ENCODE assay signal across 23 cellular contexts in genomic region chr9:38229123-38229829, GRCh38.
DNase-seq lines count a peak whose midpoint lies in the region; ATAC-seq and TF ChIP-seq lines count a peak whose summit lies in the region.
"Had no signal": no experiment of that assay in that cellular context is flagged by ENCODE, and none has a peak within 500 bp of the region (broad histone marks: within the 10 kb centered on the region; RNA-seq: fewer than 3 reads in every experiment).

No MANE protein-coding gene starts in this region.

- peaks cover 25% of the 10 kb centered on the region for H3F3A ChIP-seq in PC-9 (ENCODE audit: insufficient read depth, low read depth)

- intact Hi-C loops in PC-9 (cut with micrococcal nuclease; ENCODE audit: unreplicated experiment) (no loop called here), esophagus muscularis mucosa (cut with DNase I) (no loop called here)

- H3K23ac ChIP-seq in trophoblast cell (ENCODE audit: low read length) = no peak overlapping the region

- no peak overlapping the region for H3K9ac ChIP-seq in trophoblast cell (ENCODE audit: low read length)

- H3K9me3 ChIP-seq in PC-9 (ENCODE audit: insufficient read depth, low read depth) (0 out of 2 replicates have a peak, but pooled peaks cover under 1% of the 10 kb centered on the region), esophagus muscularis mucosa (no peaks in the 10 kb centered on the region), trophoblast cell (ENCODE audit: insufficient read depth, low read depth, low read length) (no peaks in the 10 kb centered on the region)
- H3K9me3 ChIP-seq: ascending aorta, heart left ventricle, tibial nerve had no signal

- peak overlapping the region; percentile 29 for H4K8ac ChIP-seq in trophoblast cell (ENCODE audit: low read depth, low read length)

- H2BK12ac ChIP-seq in trophoblast cell (ENCODE audit: low read length) = peak overlapping the region; percentile 60

- DNase-seq in H7 = peak; percentile 42
- DNase-seq in PC-9 = no peak
- DNase-seq in esophagus muscularis mucosa (ENCODE audit: extremely low spot score) = peak; percentile 66
- peak in 1 of 2 donors; percentile 23 for DNase-seq in trophoblast cell
- DNase-seq in NCI-H1436 (lab: John Stamatoyannopoulos, UW) = no peak
- DNase-seq in T-cell = no peak
- DNase-seq: activated CD4-positive, alpha-beta T cell treated with anti-CD3 and anti-CD28 coated beads, Interleukin-2, amount 10 ng/mL, durations not matched to agents 24 days and 14 days; activated gamma-delta T cell treated with Interleukin-2 at 50 U/mL for 16 hours; activated naive CD8-positive, alpha-beta T cell treated with anti-CD3 and anti-CD28 coated beads, Interleukin-2, amount 10 ng/mL, durations not matched to agents 7 days and 5 days; activated T-cell treated with anti-CD3 and anti-CD28 coated beads, Interleukin-2, amount 50 U/mL, for 24 hours; cortex of kidney; GDM1; heart left ventricle; naive thymus-derived CD4-positive, alpha-beta T cell; NCI-H226; NCI-H774; RPMI8226 had no signal

- no peak overlapping the region for H2BK5ac ChIP-seq in trophoblast cell (ENCODE audit: low read depth, low read length, poor library complexity)

- TF ChIP-seq EP300 in esophagus muscularis mucosa (IDR thresholded peaks at IDR 0.05) = no peak

- H3K4me3 ChIP-seq in H7 (ENCODE audit: insufficient read depth, low read depth, low read length) (no peak overlapping the region), PC-9 (no peak overlapping the region), esophagus muscularis mucosa (no peak overlapping the region), trophoblast cell (ENCODE audit: low read depth, low read length) (no peak overlapping the region)
- H3K4me3 ChIP-seq: ascending aorta, heart left ventricle, tibial nerve had no signal

- peak overlapping the region; percentile 38 for H4K91ac ChIP-seq in trophoblast cell (ENCODE audit: low read depth, low read length)

- H3K27me3 ChIP-seq in H7 (ENCODE audit: control insufficient read depth, insufficient read depth, low read length) = peaks cover 58% of the 10 kb centered on the region
- no peaks in the 10 kb centered on the region for H3K27me3 ChIP-seq in PC-9 (ENCODE audit: insufficient read depth, low read depth)
- H3K27me3 ChIP-seq in esophagus muscularis mucosa = peaks cover 0 to 18% (median 0%) of the 10 kb centered on the region in 4 donors
- H3K27me3 ChIP-seq in trophoblast cell (ENCODE audit: insufficient read depth, low read length) = no peaks in the 10 kb centered on the region
- H3K27me3 ChIP-seq: ascending aorta had no signal

- H3K4me1 Mint-ChIP-seq in T-cell = peaks cover 13 to 23% (median 17%) of the 10 kb centered on the region in 3 donors

- H4K12ac ChIP-seq in trophoblast cell (ENCODE audit: low read depth, low read length) = no peak overlapping the region

- 0 out of 2 replicates have a peak overlapping the region, but pooled peaks have one; percentile 72 for H3K4me2 ChIP-seq in PC-9
- no peak overlapping the region for H3K4me2 ChIP-seq in trophoblast cell (ENCODE audit: low read length)

- POLR2A ChIA-PET in PC-9 (lab: Charles Lee; ENCODE audit: unreplicated experiment) = no interaction called here
- POLR2A ChIA-PET in T-cell (lab: Charles Lee) = no interaction called here

- no peaks in the 10 kb centered on the region for H3K36me3 Mint-ChIP-seq in T-cell
- H3K36me3 Mint-ChIP-seq: activated naive CD8-positive, alpha-beta T cell treated with anti-CD3 and anti-CD28 coated beads, Interleukin-2, amount 10 ng/mL, durations not matched to agents 7 days and 5 days; CD14-positive monocyte; naive thymus-derived CD4-positive, alpha-beta T cell; stimulated activated effector memory CD8-positive, alpha-beta T cell treated with anti-CD3 and anti-CD28 coated beads, Interleukin-12 subunit alpha, Interleukin-12 subunit beta, amount 100 ng/mL, for 72 hours; WTC11 had no signal

- TF ChIP-seq CTCF in PC-9 (conservative IDR thresholded peaks at IDR 0.05) = no peak
- no peak for TF ChIP-seq CTCF in esophagus muscularis mucosa (IDR thresholded peaks at IDR 0.05)

- no peak for TF ChIP-seq POLR2A in esophagus muscularis mucosa (IDR thresholded peaks at IDR 0.05; ENCODE audit: low read depth)

- H2BK120ac ChIP-seq in trophoblast cell (ENCODE audit: insufficient read depth, low read length, poor library complexity) = peak overlapping the region; percentile 53

- H3K27ac ChIP-seq in PC-9 (no peak overlapping the region), esophagus muscularis mucosa (replicated peaks in 1 of 4) (no peak overlapping the region), trophoblast cell (ENCODE audit: low read depth, low read length) (no peak overlapping the region)
- H3K27ac ChIP-seq: ascending aorta, heart left ventricle, tibial nerve had no signal

- H2AFZ ChIP-seq in PC-9 (no peak overlapping the region), trophoblast cell (ENCODE audit: insufficient read depth, low read length, poor library complexity) (no peak overlapping the region)

- CTCF ChIA-PET in PC-9 (lab: Charles Lee) = no interaction called here
- CTCF ChIA-PET in T-cell (lab: Charles Lee) = interaction anchor here in 1 of 2 donors (1.2 kb wide), 1 partner anchor 30 kb away, joined by 3 read pairs; no protein-coding TSS in a partner anchor

- 86% methylated on average over 15 of the region's 15 CpGs for WGBS in esophagus muscularis mucosa
- no CpG with 5 or more reads among the region's 15 CpGs for WGBS in trophoblast cell (ENCODE audit: extremely low coverage, insufficient coverage, insufficient read length)

- no peak for ATAC-seq in T-cell (replicated peaks in 1 of 4)
- ATAC-seq in HG03342 (IDR thresholded peaks at IDR 0.05; ENCODE audit: unreplicated experiment) = no peak
- ATAC-seq: heart left ventricle; naive thymus-derived CD4-positive, alpha-beta T cell; stimulated activated effector memory CD8-positive, alpha-beta T cell treated with anti-CD3 and anti-CD28 coated beads, Interleukin-12 subunit alpha, Interleukin-12 subunit beta, amount 100 ng/mL, for 72 hours; WTC11 had no signal

- no peak overlapping the region for H3K4me3 Mint-ChIP-seq in T-cell
- H3K4me3 Mint-ChIP-seq: activated CD4-positive, alpha-beta T cell treated with anti-CD3 and anti-CD28 coated beads, Interleukin-2, amount 10 ng/mL, durations not matched to agents 24 days and 14 days; activated naive CD8-positive, alpha-beta T cell treated with anti-CD3 and anti-CD28 coated beads, Interleukin-2, amount 10 ng/mL, durations not matched to agents 7 days and 5 days; activated T-cell treated with anti-CD3 and anti-CD28 coated beads, Interleukin-2, amount 50 U/mL, for 24 hours; CD14-positive monocyte; naive thymus-derived CD4-positive, alpha-beta T cell; stimulated activated effector memory CD8-positive, alpha-beta T cell treated with anti-CD3 and anti-CD28 coated beads, Interleukin-12 subunit alpha, Interleukin-12 subunit beta, amount 100 ng/mL, for 72 hours; WTC11 had no signal

- H3K4me1 ChIP-seq in PC-9 (replicated peaks; ENCODE audit: insufficient read depth) = peaks cover 30% of the 10 kb centered on the region
- H3K4me1 ChIP-seq in esophagus muscularis mucosa = peaks cover 3 to 16% (median 12%) of the 10 kb centered on the region in 4 donors
- peaks cover 14 to 22% of the 10 kb centered on the region in 2 experiments for H3K4me1 ChIP-seq in trophoblast cell (ENCODE audit: control insufficient read depth in 1 of 2, insufficient read depth in 2 of 2, low read length in 2 of 2)

- no peaks in the 10 kb centered on the region for H4K20me1 ChIP-seq in PC-9 (ENCODE audit: insufficient read depth)

- no peak overlapping the region for H2AK5ac ChIP-seq in trophoblast cell (ENCODE audit: low read length)

- H3K18ac ChIP-seq in trophoblast cell (ENCODE audit: low read length) = no peak overlapping the region

- H3K79me2 ChIP-seq in PC-9 (ENCODE audit: low read depth) (no peaks in the 10 kb centered on the region), trophoblast cell (ENCODE audit: control insufficient read depth, insufficient read depth, low read length, poor library complexity) (peaks cover 2% of the 10 kb centered on the region)

- no peak overlapping the region for H3K4ac ChIP-seq in trophoblast cell (ENCODE audit: low read depth, low read length)

- H3K14ac ChIP-seq in trophoblast cell (ENCODE audit: low read length) = no peak overlapping the region

- no peaks in the 10 kb centered on the region for H3K36me3 ChIP-seq in H7 (replicated peaks; ENCODE audit: control insufficient read depth, insufficient read depth, low read length)
- no peaks in the 10 kb centered on the region for H3K36me3 ChIP-seq in PC-9 (ENCODE audit: low read depth)
- H3K36me3 ChIP-seq in esophagus muscularis mucosa = no peaks in the 10 kb centered on the region
- H3K36me3 ChIP-seq in trophoblast cell (ENCODE audit: control insufficient read depth in 1 of 2, insufficient read depth in 2 of 2, low read length in 2 of 2) = no peaks in the 10 kb centered on the region
- H3K36me3 ChIP-seq: ascending aorta, heart left ventricle, tibial nerve had no signal

- no peaks in the 10 kb centered on the region for H3K9me2 ChIP-seq in PC-9 (ENCODE audit: insufficient read depth)

- no peak overlapping the region for H3K27ac Mint-ChIP-seq in T-cell
- H3K27ac Mint-ChIP-seq: activated CD4-positive, alpha-beta T cell treated with anti-CD3 and anti-CD28 coated beads, Interleukin-2, amount 10 ng/mL, durations not matched to agents 24 days and 14 days; activated naive CD8-positive, alpha-beta T cell treated with anti-CD3 and anti-CD28 coated beads, Interleukin-2, amount 10 ng/mL, durations not matched to agents 7 days and 5 days; activated T-cell treated with anti-CD3 and anti-CD28 coated beads, Interleukin-2, amount 50 U/mL, for 24 hours; CD14-positive monocyte; stimulated activated effector memory CD8-positive, alpha-beta T cell treated with anti-CD3 and anti-CD28 coated beads, Interleukin-12 subunit alpha, Interleukin-12 subunit beta, amount 100 ng/mL, for 72 hours; WTC11 had no signal

- peaks cover 16% of the 10 kb centered on the region for H3K79me1 ChIP-seq in trophoblast cell (ENCODE audit: low read length)

- H3K9me3 Mint-ChIP-seq in T-cell = no peaks in the 10 kb centered on the region
- H3K9me3 Mint-ChIP-seq: activated CD4-positive, alpha-beta T cell treated with anti-CD3 and anti-CD28 coated beads, Interleukin-2, amount 10 ng/mL, durations not matched to agents 24 days and 14 days; activated naive CD8-positive, alpha-beta T cell treated with anti-CD3 and anti-CD28 coated beads, Interleukin-2, amount 10 ng/mL, durations not matched to agents 7 days and 5 days; activated T-cell treated with anti-CD3 and anti-CD28 coated beads, Interleukin-2, amount 50 U/mL, for 24 hours; stimulated activated effector memory CD8-positive, alpha-beta T cell treated with anti-CD3 and anti-CD28 coated beads, Interleukin-12 subunit alpha, Interleukin-12 subunit beta, amount 100 ng/mL, for 72 hours; WTC11 had no signal

- BruUV-seq in PC-9 (replicated peaks; lab: Mats Ljungman, UMichigan) = no TSS peak

- H3K27me3 Mint-ChIP-seq in T-cell = peaks cover 11 to 33% of the 10 kb centered on the region in 2 donors

Comparison
In these comparisons a context has a peak if more than half of its experiments do, and no peak if none do; other contexts are left out.
1. DNase-seq: peak in H7 (single experiment) and esophagus muscularis mucosa (single experiment); none in PC-9 (0 of 2), NCI-H1436 (single experiment) and T-cell (0 of 34).